23 cellular contexts compared by ENCODE assay signal in genomic region chr3:151430821-151431484, GRCh38. TPM values are rescaled to one million over a fixed set of nuclear protein-coding genes. Genes with fewer than 3 reads are reported as not detected.
DNase-seq lines count a peak whose midpoint lies in the region; ATAC-seq, FAIRE-seq and TF ChIP-seq lines count a peak whose summit lies in the region.
"Had no signal": no experiment of that assay in that cellular context is flagged by ENCODE, and none has a peak within 500 bp of the region (broad histone marks: within the 10 kb centered on the region; RNA-seq: fewer than 3 reads in every experiment).

No MANE protein-coding gene starts in this region.

- H3K27me3 Mint-ChIP-seq in Caco-2 (ENCODE audit: insufficient read depth, unreplicated experiment) = no peaks in the 10 kb centered on the region
- H3K27me3 Mint-ChIP-seq: CD4-positive, CD25-positive, alpha-beta regulatory T cell had no signal

- TF ChIP-seq CTCF in Caco-2 (IDR thresholded peaks at IDR 0.05; ENCODE audit: insufficient read depth in 1 of 2, low read depth in 1 of 2, low read length in 1 of 2, severe bottlenecking in 1 of 2, unreplicated experiment in 1 of 2) (no peak), bronchial epithelial cell (IDR thresholded peaks at IDR 0.05; ENCODE audit: insufficient read depth, low read length, severe bottlenecking) (no peak), keratinocyte (optimal IDR thresholded peaks at IDR 0.05 in 1 of 3, IDR thresholded peaks at IDR 0.05 in 1 of 3, conservative IDR thresholded peaks at IDR 0.05 in 1 of 3; ENCODE audit: extremely low read depth in 1 of 3, insufficient read depth in 2 of 3, low read length in 3 of 3) (no peak)

- no peak for DNase-seq in Caco-2
- DNase-seq in bronchial epithelial cell (ENCODE audit: low read depth) = peak; percentile 52
- no peak for DNase-seq in keratinocyte (ENCODE audit: low read depth, low spot score)
- DNase-seq in SK-N-DZ (ENCODE audit: low spot score) = no peak
- DNase-seq in NCI-H345 treated with DMSO at 0.1 percent for 48 hours (lab: John Stamatoyannopoulos, UW; ENCODE audit: unreplicated experiment) = no peak
- DNase-seq: activated CD4-positive, alpha-beta T cell treated with anti-CD3 and anti-CD28 coated beads, Interleukin-2, amount 10 ng/mL, durations not matched to agents 7 days and 5 days; brain microvascular endothelial cell; CD4-positive, CD25-positive, alpha-beta regulatory T cell; dorsolateral prefrontal cortex; hypothalamus; left cardiac atrium; NCI-H1417 treated with DMSO at 0.1 percent for 48 hours; NCI-H2171 treated with DMSO at 0.1 percent for 48 hours; NCI-H774; right cardiac atrium; uterus had no signal

- no peaks in the 10 kb centered on the region for H3K79me2 ChIP-seq in keratinocyte (ENCODE audit: control insufficient read depth, insufficient read depth, low read length)

- H3K4me3 Mint-ChIP-seq in Caco-2 (ENCODE audit: unreplicated experiment) = peak overlapping the region; percentile 55
- H3K4me3 Mint-ChIP-seq: activated CD4-positive, alpha-beta T cell treated with anti-CD3 and anti-CD28 coated beads, Interleukin-2, amount 10 ng/mL, durations not matched to agents 7 days and 5 days; activated naive CD4-positive, alpha-beta T cell treated with anti-CD3 and anti-CD28 coated beads, Interleukin-2, amount 50 U/mL, for 24 hours; CD4-positive, CD25-positive, alpha-beta regulatory T cell; GM23338 had no signal

- dilution Hi-C loops in keratinocyte (cut with MboI; ENCODE audit: extremely low pct_ligation_motif_present, low sequenced_read_pairs) = no loop called here

- FAIRE-seq in bronchial epithelial cell (lab: Jason Lieb, UNC) (no peak), keratinocyte (lab: Jason Lieb, UNC) (peak; percentile 13)

- H3K4me1 Mint-ChIP-seq in Caco-2 (ENCODE audit: low read depth, unreplicated experiment) = peaks cover under 1% of the 10 kb centered on the region
- H3K4me1 Mint-ChIP-seq: activated CD4-positive, alpha-beta T cell treated with anti-CD3 and anti-CD28 coated beads, Interleukin-2, amount 10 ng/mL, durations not matched to agents 7 days and 5 days; activated naive CD4-positive, alpha-beta T cell treated with anti-CD3 and anti-CD28 coated beads, Interleukin-2, amount 50 U/mL, for 24 hours; CD4-positive, CD25-positive, alpha-beta regulatory T cell had no signal

- peaks cover under 1% of the 10 kb centered on the region for H3K36me3 Mint-ChIP-seq in Caco-2 (ENCODE audit: insufficient read depth, unreplicated experiment)
- H3K36me3 Mint-ChIP-seq: activated naive CD4-positive, alpha-beta T cell treated with anti-CD3 and anti-CD28 coated beads, Interleukin-2, amount 50 U/mL, for 24 hours; CD4-positive, CD25-positive, alpha-beta regulatory T cell had no signal

- no peaks in the 10 kb centered on the region for H3K9me3 Mint-ChIP-seq in Caco-2 (ENCODE audit: unreplicated experiment)
- H3K9me3 Mint-ChIP-seq: activated CD4-positive, alpha-beta T cell treated with anti-CD3 and anti-CD28 coated beads, Interleukin-2, amount 10 ng/mL, durations not matched to agents 7 days and 5 days; activated naive CD4-positive, alpha-beta T cell treated with anti-CD3 and anti-CD28 coated beads, Interleukin-2, amount 50 U/mL, for 24 hours; GM23338 had no signal

- no peaks in the 10 kb centered on the region for H3K36me3 ChIP-seq in Caco-2 (ENCODE audit: control insufficient read depth, insufficient read depth, low read length)
- H3K36me3 ChIP-seq in bronchial epithelial cell (ENCODE audit: control insufficient read depth, insufficient read depth, low read length) = no peaks in the 10 kb centered on the region
- no peaks in the 10 kb centered on the region for H3K36me3 ChIP-seq in keratinocyte (ENCODE audit: control insufficient read depth in 2 of 2, extremely low read depth in 1 of 2, insufficient read depth in 2 of 2, low read length in 2 of 2)
- H3K36me3 ChIP-seq: brain microvascular endothelial cell, neutrophil, uterus had no signal

- no peaks in the 10 kb centered on the region for H3K9me1 ChIP-seq in keratinocyte (ENCODE audit: control insufficient read depth, extremely low read depth, insufficient read depth, low read length)

- no peaks in the 10 kb centered on the region for H4K20me1 ChIP-seq in keratinocyte (ENCODE audit: control insufficient read depth, extremely low read depth, insufficient read depth, low read length)

- POLR2A ChIA-PET in Caco-2 (lab: Charles Lee) = no interaction called here

- peak; percentile 45 for ATAC-seq in HG02870 (IDR thresholded peaks at IDR 0.05; ENCODE audit: unreplicated experiment)
- ATAC-seq in HG03460 (IDR thresholded peaks at IDR 0.05; ENCODE audit: unreplicated experiment) = no peak
- ATAC-seq in HG02938 (IDR thresholded peaks at IDR 0.05; ENCODE audit: unreplicated experiment) = no peak
- ATAC-seq: GM23338, left cardiac atrium, right cardiac atrium had no signal

- intact Hi-C loops in Caco-2 (cut with micrococcal nuclease; ENCODE audit: unreplicated experiment) = no loop called here

- H2AFZ ChIP-seq in keratinocyte (ENCODE audit: control insufficient read depth, low read length) = no peak overlapping the region
- H2AFZ ChIP-seq: GM23338 had no signal

- no peak overlapping the region for H3K9ac ChIP-seq in keratinocyte (ENCODE audit: control insufficient read depth, extremely low read depth, insufficient read depth, low read length)

- H3K27me3 ChIP-seq in Caco-2 (replicated peaks; ENCODE audit: control insufficient read depth, insufficient read depth, low read length) (no peaks in the 10 kb centered on the region), bronchial epithelial cell (ENCODE audit: control insufficient read depth, insufficient read depth, low read length) (no peaks in the 10 kb centered on the region), keratinocyte (ENCODE audit: control insufficient read depth, extremely low read depth, insufficient read depth, low read length) (no peaks in the 10 kb centered on the region)
- H3K27me3 ChIP-seq: brain microvascular endothelial cell, dorsolateral prefrontal cortex, neutrophil, uterus had no signal

- no peak overlapping the region for H3K27ac ChIP-seq in keratinocyte (ENCODE audit: control insufficient read depth, insufficient read depth, low read length)
- H3K27ac ChIP-seq: dorsolateral prefrontal cortex, neutrophil, uterus had no signal

- H3K9me3 ChIP-seq in Caco-2 = no peaks in the 10 kb centered on the region
- H3K9me3 ChIP-seq in keratinocyte (ENCODE audit: control insufficient read depth, low read depth, low read length) = no peaks in the 10 kb centered on the region
- H3K9me3 ChIP-seq: neutrophil, uterus had no signal

- no TSS peak for BruUV-seq in Caco-2 (replicated peaks; lab: Mats Ljungman, UMichigan)

- H3K4me1 ChIP-seq in Caco-2 (no peaks in the 10 kb centered on the region), keratinocyte (ENCODE audit: control insufficient read depth, extremely low read depth, insufficient read depth, low read length) (peaks cover 10% of the 10 kb centered on the region)
- H3K4me1 ChIP-seq: uterus had no signal

- H3K4me2 ChIP-seq in keratinocyte (ENCODE audit: control insufficient read depth, extremely low read depth, insufficient read depth, low read depth, low read length) = no peak overlapping the region
- H3K4me2 ChIP-seq: GM23338 had no signal

- peak overlapping the region; percentile 8; the same call in 1 of the 2 replicates for H3K4me3 ChIP-seq in Caco-2 (ENCODE audit: low read depth, low read length)
- no peak overlapping the region for H3K4me3 ChIP-seq in bronchial epithelial cell (ENCODE audit: low read depth, low read length)
- no peak overlapping the region for H3K4me3 ChIP-seq in keratinocyte (ENCODE audit: control insufficient read depth in 2 of 3, extremely low read depth in 1 of 3, insufficient read depth in 2 of 3, low read depth in 1 of 3, low read length in 3 of 3)
- H3K4me3 ChIP-seq: dorsolateral prefrontal cortex, GM23338, uterus had no signal

- H3K27ac Mint-ChIP-seq in Caco-2 (ENCODE audit: unreplicated experiment) = no peak overlapping the region
- H3K27ac Mint-ChIP-seq: activated CD4-positive, alpha-beta T cell treated with anti-CD3 and anti-CD28 coated beads, Interleukin-2, amount 10 ng/mL, durations not matched to agents 7 days and 5 days; activated naive CD4-positive, alpha-beta T cell treated with anti-CD3 and anti-CD28 coated beads, Interleukin-2, amount 50 U/mL, for 24 hours; CD4-positive, CD25-positive, alpha-beta regulatory T cell; GM23338 had no signal

- CTCF ChIA-PET in Caco-2 (lab: Charles Lee) = no interaction called here

RNA-seq across cellular contexts. Expression of gene IGSF10, which starts 29.9 kb away (rescaled TPM):
- total RNA-seq in Caco-2 (2022) (2.6 TPM in 2 replicates), bronchial epithelial cell (under 0.01 TPM in 1 of 2 replicates, not detected in the other)
- under 0.01 to 0.01 TPM (median 0.01 TPM) in 3 replicates for polyA plus RNA-seq in keratinocyte
- polyA plus RNA-seq in keratinocyte (2011; ENCODE audit: low read depth) = not detected
- polyA plus RNA-seq in keratinocyte (2011; cell fraction: cytosol; rRNA removed) = not detected in 2 replicates
- polyA plus RNA-seq in keratinocyte (2011; cell fraction: nucleus; rRNA removed) = 0.05 and 0.06 TPM in 2 replicates
- 0.01 TPM in 1 of 2 replicates, not detected in the other for polyA plus RNA-seq in keratinocyte (2012; ENCODE audit: low replicate concordance)
- polyA minus RNA-seq in keratinocyte = under 0.01 to 0.03 TPM in 2 of 3 replicates, not detected in the other
- not detected for polyA minus RNA-seq in keratinocyte (2011; cell fraction: cytosol; rRNA and poly(A)+ RNA removed)
- not detected in 2 replicates for polyA minus RNA-seq in keratinocyte (2011; cell fraction: nucleus; rRNA and poly(A)+ RNA removed)
- 0.68 and 0.86 TPM in 2 replicates for polyA plus RNA-seq in SK-N-DZ (2014; cell fraction: cytosol; rRNA removed)
- polyA plus RNA-seq in SK-N-DZ (2014; cell fraction: nucleus; rRNA removed) = 1.4 and 1.5 TPM in 2 replicates
- total RNA-seq: activated CD4-positive, alpha-beta T cell treated with anti-CD3 and anti-CD28 coated beads, Interleukin-2, amount 10 ng/mL, durations not matched to agents 7 days and 5 days; CD4-positive, CD25-positive, alpha-beta regulatory T cell had no signal

RNA-seq across cellular contexts. Expression of gene P2RY12, which starts 46.4 kb away (rescaled TPM):
- total RNA-seq in Caco-2 (2022) (not detected in 2 replicates), bronchial epithelial cell (not detected in 2 replicates)
- polyA plus RNA-seq in keratinocyte = not detected in 3 replicates
- not detected for polyA plus RNA-seq in keratinocyte (2011; ENCODE audit: low read depth)
- polyA plus RNA-seq in keratinocyte (2011; cell fraction: cytosol; rRNA removed) = not detected in 2 replicates
- not detected in 2 replicates for polyA plus RNA-seq in keratinocyte (2011; cell fraction: nucleus; rRNA removed)
- polyA plus RNA-seq in keratinocyte (2012; ENCODE audit: low replicate concordance) = not detected in 2 replicates
- not detected in 3 replicates for polyA minus RNA-seq in keratinocyte
- not detected for polyA minus RNA-seq in keratinocyte (2011; cell fraction: cytosol; rRNA and poly(A)+ RNA removed)
- not detected in 2 replicates for polyA minus RNA-seq in keratinocyte (2011; cell fraction: nucleus; rRNA and poly(A)+ RNA removed)
- not detected in 2 replicates for polyA plus RNA-seq in SK-N-DZ (2014; cell fraction: cytosol; rRNA removed)
- not detected in 2 replicates for polyA plus RNA-seq in SK-N-DZ (2014; cell fraction: nucleus; rRNA removed)
- total RNA-seq: A673; activated CD4-positive, alpha-beta T cell treated with anti-CD3 and anti-CD28 coated beads, Interleukin-2, amount 10 ng/mL, durations not matched to agents 7 days and 5 days; GM23338 had no signal
- polyA plus RNA-seq: CD4-positive, CD25-positive, alpha-beta regulatory T cell had no signal
